Comparison of ENCODE assay signal across 1 cellular context in genomic region chr6:95867205-95867604, GRCh38.
A peak's percentile ranks its signal among the peaks of the same experiment; 100 is the strongest.
TF ChIP-seq lines count a peak whose summit lies in the region.

No MANE protein-coding gene starts in this region.

TF ChIP-seq in HepG2, 621 proteins besides CTCF, POLR2A, EP300 and RAD21:
- TF ChIP-seq, protein P1, sequence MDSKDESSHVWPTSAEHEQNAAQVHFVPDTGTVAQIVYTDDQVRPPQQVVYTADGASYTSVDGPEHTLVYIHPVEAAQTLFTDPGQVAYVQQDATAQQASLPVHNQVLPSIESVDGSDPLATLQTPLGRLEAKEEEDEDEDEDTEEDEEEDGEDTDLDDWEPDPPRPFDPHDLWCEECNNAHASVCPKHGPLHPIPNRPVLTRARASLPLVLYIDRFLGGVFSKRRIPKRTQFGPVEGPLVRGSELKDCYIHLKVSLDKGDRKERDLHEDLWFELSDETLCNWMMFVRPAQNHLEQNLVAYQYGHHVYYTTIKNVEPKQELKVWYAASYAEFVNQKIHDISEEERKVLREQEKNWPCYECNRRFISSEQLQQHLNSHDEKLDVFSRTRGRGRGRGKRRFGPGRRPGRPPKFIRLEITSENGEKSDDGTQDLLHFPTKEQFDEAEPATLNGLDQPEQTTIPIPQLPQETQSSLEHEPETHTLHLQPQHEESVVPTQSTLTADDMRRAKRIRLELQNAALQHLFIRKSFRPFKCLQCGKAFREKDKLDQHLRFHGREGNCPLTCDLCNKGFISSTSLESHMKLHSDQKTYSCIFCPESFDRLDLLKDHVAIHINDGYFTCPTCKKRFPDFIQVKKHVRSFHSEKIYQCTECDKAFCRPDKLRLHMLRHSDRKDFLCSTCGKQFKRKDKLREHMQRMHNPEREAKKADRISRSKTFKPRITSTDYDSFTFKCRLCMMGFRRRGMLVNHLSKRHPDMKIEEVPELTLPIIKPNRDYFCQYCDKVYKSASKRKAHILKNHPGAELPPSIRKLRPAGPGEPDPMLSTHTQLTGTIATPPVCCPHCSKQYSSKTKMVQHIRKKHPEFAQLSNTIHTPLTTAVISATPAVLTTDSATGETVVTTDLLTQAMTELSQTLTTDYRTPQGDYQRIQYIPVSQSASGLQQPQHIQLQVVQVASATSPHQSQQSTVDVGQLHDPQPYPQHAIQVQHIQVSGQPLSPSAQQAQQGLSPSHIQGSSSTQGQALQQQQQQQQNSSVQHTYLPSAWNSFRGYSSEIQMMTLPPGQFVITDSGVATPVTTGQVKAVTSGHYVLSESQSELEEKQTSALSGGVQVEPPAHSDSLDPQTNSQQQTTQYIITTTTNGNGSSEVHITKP (CRISPR knock-in tag; IDR thresholded peaks at IDR 0.05; ENCODE audit: low read depth), result no peak
- no peak for TF ChIP-seq HDAC6 (IDR thresholded peaks at IDR 0.05; ENCODE audit: low read depth, low read length)
- TF ChIP-seq ZC3H4 (CRISPR knock-in tag; IDR thresholded peaks at IDR 0.05; ENCODE audit: borderline replicate concordance), result no peak
- no peak for TF ChIP-seq ZNF460 (CRISPR knock-in tag; IDR thresholded peaks at IDR 0.05; ENCODE audit: borderline replicate concordance)
- TF ChIP-seq SMYD3 (CRISPR knock-in tag; IDR thresholded peaks at IDR 0.05), result no peak
- no peak for TF ChIP-seq MIXL1 (CRISPR knock-in tag; IDR thresholded peaks at IDR 0.05)
- no peak for TF ChIP-seq CHCHD3 (CRISPR knock-in tag; IDR thresholded peaks at IDR 0.05)
- TF ChIP-seq ATF2 (CRISPR knock-in tag; IDR thresholded peaks at IDR 0.05), result 0 out of 2 replicates have a peak, but pooled peaks have one; percentile 4
